8 cellular contexts compared by ENCODE assay signal in genomic region chr2:162301151-162301804, GRCh38. TPM values are rescaled to one million over a fixed set of nuclear protein-coding genes. Genes with fewer than 3 reads are reported as not detected.
DNase-seq lines count a peak whose midpoint lies in the region; ATAC-seq lines count a peak whose summit lies in the region.

No MANE protein-coding gene starts in this region.

- H3K36me3 ChIP-seq in effector memory CD4-positive, alpha-beta T cell (ENCODE audit: control insufficient read depth, insufficient read depth, low read length) = peaks cover 6% of the 10 kb centered on the region

- peaks cover 9% of the 10 kb centered on the region for H3K36me3 Mint-ChIP-seq in activated CD4-positive, alpha-beta T cell treated with anti-CD3 and anti-CD28 coated beads, Interleukin-2, amount 10 ng/mL, durations not matched to agents 7 days and 5 days (ENCODE audit: low read depth)

- H3K4me3 ChIP-seq in effector memory CD4-positive, alpha-beta T cell (ENCODE audit: insufficient read depth, low read depth, low read length, poor library complexity, severe bottlenecking) = no peak overlapping the region

- H3K4me1 ChIP-seq in effector memory CD4-positive, alpha-beta T cell (ENCODE audit: control insufficient read depth, insufficient read depth, low read length, poor library complexity, severe bottlenecking) = no peaks in the 10 kb centered on the region

- no peak overlapping the region for H3K27ac ChIP-seq in effector memory CD4-positive, alpha-beta T cell (ENCODE audit: insufficient read depth, low read length, poor library complexity, severe bottlenecking)

- H3K4me1 Mint-ChIP-seq in activated CD4-positive, alpha-beta T cell treated with anti-CD3 and anti-CD28 coated beads, Interleukin-2, amount 10 ng/mL, durations not matched to agents 7 days and 5 days = peaks cover 2% of the 10 kb centered on the region

- POLR2A ChIA-PET in activated CD4-positive, alpha-beta T cell treated with anti-CD3 and anti-CD28 coated beads, Interleukin-2, amount 10 ng/mL, durations not matched to agents 7 days and 5 days (lab: Charles Lee) = no interaction called here

- H3K9me3 Mint-ChIP-seq in activated CD4-positive, alpha-beta T cell treated with anti-CD3 and anti-CD28 coated beads, Interleukin-2, amount 10 ng/mL, durations not matched to agents 7 days and 5 days = no peaks in the 10 kb centered on the region

- no peak overlapping the region for H3K4me3 Mint-ChIP-seq in activated CD4-positive, alpha-beta T cell treated with anti-CD3 and anti-CD28 coated beads, Interleukin-2, amount 10 ng/mL, durations not matched to agents 7 days and 5 days

- ATAC-seq in GM18520 (IDR thresholded peaks at IDR 0.05; ENCODE audit: unreplicated experiment) (peak; percentile 29), HG03108 (IDR thresholded peaks at IDR 0.05; ENCODE audit: unreplicated experiment) (peak; percentile 58)
- ATAC-seq in stimulated activated naive CD8-positive, alpha-beta T cell treated with anti-CD3 and anti-CD28 coated beads, Interleukin-15, Interleukin-2, amounts not matched to agents 100 U/mL and 50 U/mL, for 24 hours = peak; percentile 85

- no peaks in the 10 kb centered on the region for H3K27me3 ChIP-seq in effector memory CD4-positive, alpha-beta T cell (replicated peaks; ENCODE audit: control insufficient read depth, insufficient read depth, low read length, poor library complexity, severe bottlenecking)

- no peak overlapping the region for H3K27ac Mint-ChIP-seq in activated CD4-positive, alpha-beta T cell treated with anti-CD3 and anti-CD28 coated beads, Interleukin-2, amount 10 ng/mL, durations not matched to agents 7 days and 5 days

- CTCF ChIA-PET in activated CD4-positive, alpha-beta T cell treated with anti-CD3 and anti-CD28 coated beads, Interleukin-2, amount 10 ng/mL, durations not matched to agents 7 days and 5 days (lab: Charles Lee) = interaction anchor here (0.6 to 1.7 kb wide), 3 partner anchors 8 to 745 kb away, joined by 3 to 6 read pairs (median 6); no protein-coding TSS in a partner anchor

- no peaks in the 10 kb centered on the region for H3K9me3 ChIP-seq in effector memory CD4-positive, alpha-beta T cell (ENCODE audit: control insufficient read depth, low read length)

- DNase-seq in AG08395 (ENCODE audit: low spot score) = peak; percentile 39
- DNase-seq in NCI-H345 (lab: John Stamatoyannopoulos, UW) = peak; percentile 59
- DNase-seq in activated CD4-positive, alpha-beta T cell treated with anti-CD3 and anti-CD28 coated beads, Interleukin-2, amount 10 ng/mL, durations not matched to agents 7 days and 5 days = peak; percentile 69
- peak in 2 of 3 donors; percentile 5 to 45 for DNase-seq in effector memory CD4-positive, alpha-beta T cell
- peak; percentile 28 for DNase-seq in mucosa of gallbladder (ENCODE audit: low spot score)
- DNase-seq in stimulated activated naive CD8-positive, alpha-beta T cell treated with anti-CD3 and anti-CD28 coated beads, Interleukin-15, Interleukin-2, amounts not matched to agents 100 U/mL and 50 U/mL, for 24 hours = peak; percentile 58

- no peaks in the 10 kb centered on the region for H3K27me3 Mint-ChIP-seq in activated CD4-positive, alpha-beta T cell treated with anti-CD3 and anti-CD28 coated beads, Interleukin-2, amount 10 ng/mL, durations not matched to agents 7 days and 5 days

RNA-seq across cellular contexts. Expression of gene IFIH1, which starts 17.2 kb away (rescaled TPM):
- total RNA-seq in activated CD4-positive, alpha-beta T cell treated with anti-CD3 and anti-CD28 coated beads, Interleukin-2, amount 10 ng/mL, durations not matched to agents 7 days and 5 days = 10 to 100 TPM; 57.3 to 65.5 TPM
- total RNA-seq in mucosa of gallbladder = 15.9 TPM

RNA-seq across cellular contexts. Expression of gene GCA, which starts 42.7 kb away (rescaled TPM):
- total RNA-seq in activated CD4-positive, alpha-beta T cell treated with anti-CD3 and anti-CD28 coated beads, Interleukin-2, amount 10 ng/mL, durations not matched to agents 7 days and 5 days = 10 to 100 TPM; 11.8 to 14.4 TPM
- total RNA-seq in mucosa of gallbladder = 37.4 TPM

RNA-seq across cellular contexts. Expression of gene FAP, which starts 58.0 kb away (rescaled TPM):
- total RNA-seq in activated CD4-positive, alpha-beta T cell treated with anti-CD3 and anti-CD28 coated beads, Interleukin-2, amount 10 ng/mL, durations not matched to agents 7 days and 5 days = not detected
- total RNA-seq in mucosa of gallbladder = 1.8 TPM

Comparison
In these comparisons a context has a peak if more than half of its experiments do, and no peak if none do; other contexts are left out.
1. ATAC-seq: peak in every context shown above with its lines; median percentile 85 in stimulated activated naive CD8-positive, alpha-beta T cell treated with anti-CD3 and anti-CD28 coated beads, Interleukin-15, Interleukin-2, amounts not matched to agents 100 U/mL and 50 U/mL, for 24 hours; 58 in HG03108; 29 in GM18520.